In genomic region chr1:86991549-86992186, GRCh38 we compare ENCODE assay signal across 1 cellular context.
TF ChIP-seq lines count a peak whose summit lies in the region.

No MANE protein-coding gene starts in this region.

TF ChIP-seq in HepG2, 621 proteins besides CTCF, POLR2A, EP300 and RAD21:
- TF ChIP-seq ZNF343 (CRISPR knock-in tag; IDR thresholded peaks at IDR 0.05) = no peak
- no peak for TF ChIP-seq MATR3 (CRISPR knock-in tag; IDR thresholded peaks at IDR 0.05)
- no peak for TF ChIP-seq MBNL3 (CRISPR knock-in tag; conservative IDR thresholded peaks at IDR 0.05)
- TF ChIP-seq HNRNPK (IDR thresholded peaks at IDR 0.05; ENCODE audit: low read depth, low read length, poor library complexity, severe bottlenecking) = peak; percentile 55
- TF ChIP-seq, protein P1, sequence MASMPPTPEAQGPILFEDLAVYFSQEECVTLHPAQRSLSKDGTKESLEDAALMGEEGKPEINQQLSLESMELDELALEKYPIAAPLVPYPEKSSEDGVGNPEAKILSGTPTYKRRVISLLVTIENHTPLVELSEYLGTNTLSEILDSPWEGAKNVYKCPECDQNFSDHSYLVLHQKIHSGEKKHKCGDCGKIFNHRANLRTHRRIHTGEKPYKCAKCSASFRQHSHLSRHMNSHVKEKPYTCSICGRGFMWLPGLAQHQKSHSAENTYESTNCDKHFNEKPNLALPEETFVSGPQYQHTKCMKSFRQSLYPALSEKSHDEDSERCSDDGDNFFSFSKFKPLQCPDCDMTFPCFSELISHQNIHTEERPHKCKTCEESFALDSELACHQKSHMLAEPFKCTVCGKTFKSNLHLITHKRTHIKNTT (CRISPR knock-in tag; IDR thresholded peaks at IDR 0.05) = no peak
- 0 out of 2 replicates have a peak, but pooled peaks have one; percentile 68 for TF ChIP-seq ZKSCAN5 (CRISPR knock-in tag; IDR thresholded peaks at IDR 0.05)
- TF ChIP-seq, protein P2, sequence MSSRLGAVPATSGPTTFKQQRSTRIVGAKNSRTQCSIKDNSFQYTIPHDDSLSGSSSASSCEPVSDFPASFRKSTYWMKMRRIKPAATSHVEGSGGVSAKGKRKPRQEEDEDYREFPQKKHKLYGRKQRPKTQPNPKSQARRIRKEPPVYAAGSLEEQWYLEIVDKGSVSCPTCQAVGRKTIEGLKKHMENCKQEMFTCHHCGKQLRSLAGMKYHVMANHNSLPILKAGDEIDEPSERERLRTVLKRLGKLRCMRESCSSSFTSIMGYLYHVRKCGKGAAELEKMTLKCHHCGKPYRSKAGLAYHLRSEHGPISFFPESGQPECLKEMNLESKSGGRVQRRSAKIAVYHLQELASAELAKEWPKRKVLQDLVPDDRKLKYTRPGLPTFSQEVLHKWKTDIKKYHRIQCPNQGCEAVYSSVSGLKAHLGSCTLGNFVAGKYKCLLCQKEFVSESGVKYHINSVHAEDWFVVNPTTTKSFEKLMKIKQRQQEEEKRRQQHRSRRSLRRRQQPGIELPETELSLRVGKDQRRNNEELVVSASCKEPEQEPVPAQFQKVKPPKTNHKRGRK (CRISPR knock-in tag; IDR thresholded peaks at IDR 0.05) = no peak
TF ChIP-seq in HepG2: peak in this region for 2.
